8 cellular contexts compared by ENCODE assay signal in the genomic region with DNA sequence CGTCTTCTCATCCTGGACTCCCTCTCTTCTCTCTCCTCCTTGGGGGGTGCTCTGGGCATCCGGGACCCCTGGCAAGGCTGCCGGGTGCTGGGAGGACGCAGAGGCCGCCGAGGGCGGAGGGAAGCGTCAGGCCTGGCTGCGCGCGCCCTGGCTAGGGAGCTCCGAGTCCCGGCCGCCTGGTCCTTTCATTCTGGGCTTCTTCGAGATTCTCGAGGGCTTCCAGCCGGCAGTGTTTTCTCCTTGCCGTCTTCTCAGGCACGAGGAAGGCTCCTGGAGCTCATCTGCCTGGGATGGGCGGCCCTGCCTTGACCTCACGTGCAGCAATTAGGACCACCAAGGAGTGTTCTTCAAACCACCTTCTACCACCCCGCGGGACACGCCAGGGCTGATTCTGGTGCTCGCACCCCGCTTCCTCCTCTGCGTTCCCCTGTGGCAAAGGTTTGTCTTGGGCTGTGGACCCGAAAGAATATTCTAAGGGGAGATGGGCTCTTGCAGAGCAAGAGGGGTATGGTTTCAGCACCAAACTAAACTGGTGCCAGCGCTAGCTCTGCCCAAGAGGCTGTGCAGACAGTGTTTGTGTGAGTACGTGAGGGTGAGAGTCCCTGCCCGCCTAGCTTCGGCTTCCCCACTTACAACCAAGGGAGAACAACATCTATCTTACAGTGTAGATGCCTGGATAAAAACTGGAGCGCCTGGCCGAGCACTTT. TPM values are rescaled to one million over a fixed set of nuclear protein-coding genes. Genes with fewer than 3 reads are reported as not detected.
DNase-seq lines count a peak whose midpoint lies in the region; ATAC-seq and TF ChIP-seq lines count a peak whose summit lies in the region.

No MANE protein-coding gene starts in this region.

- no peak for ATAC-seq in CD4-positive, alpha-beta T cell (ENCODE audit: poor library complexity)
- ATAC-seq in HCT116, result peak; percentile 15
- ATAC-seq in HG03565 (IDR thresholded peaks at IDR 0.05; ENCODE audit: unreplicated experiment), result no peak

- H3K79me2 ChIP-seq in HCT116 (ENCODE audit: insufficient read depth, low read length), result no peaks in the 10 kb centered on the region

- POLR2A ChIA-PET in CD4-positive, alpha-beta T cell (lab: Charles Lee), result interaction anchor here (1.3 to 14.1 kb wide), 4 partner anchors 16 to 59 kb away, joined by 6 to 201 read pairs (median 79); a partner anchor contains a TSS
- POLR2A ChIA-PET in HCT116 (lab: Charles Lee), result interaction anchor here (0.7 kb wide), 1 partner anchor 16 kb away, joined by 8 read pairs; no protein-coding TSS in a partner anchor

- intact Hi-C loops in CD4-positive, alpha-beta T cell (cut with DNase I, micrococcal nuclease), result loop anchor here (2.0 kb wide), 4 partner anchors 29 to 61 kb away; no protein-coding TSS in a partner anchor
- intact Hi-C loops in HCT116 (cut with micrococcal nuclease), result loop anchor here (5.0 kb wide), 1 partner anchor 61 kb away; no protein-coding TSS in a partner anchor

- CTCF ChIA-PET in CD4-positive, alpha-beta T cell (lab: Charles Lee), result interaction anchor here (1.2 to 3.7 kb wide), 4 partner anchors 29 to 61 kb away, joined by 3 to 24 read pairs (median 5); a partner anchor contains a TSS
- CTCF ChIA-PET in HCT116 (lab: Charles Lee), result no interaction called here

- RAD21 ChIA-PET in HCT116 (lab: Charles Lee; ENCODE audit: low non-redundant PET in 1 of 2, low total read pairs in 2 of 2, uncharacterized antibody in 2 of 2, unreplicated experiment in 2 of 2), result interaction anchor here in 1 of 2 experiments (0.9 kb wide), 1 partner anchor 17 kb away, joined by 6 read pairs; no protein-coding TSS in a partner anchor

- peak overlapping the region; percentile 97 for H3K4me2 ChIP-seq in HCT116 (ENCODE audit: low read length)

- H3K27me3 Mint-ChIP-seq in CD4-positive, alpha-beta T cell, result no peaks in the 10 kb centered on the region
- peaks cover 34% of the 10 kb centered on the region for H3K27me3 Mint-ChIP-seq in progenitor cell of endocrine pancreas

- H3K27ac Mint-ChIP-seq in CD4-positive, alpha-beta T cell, result peak overlapping the region; percentile 74
- H3K27ac Mint-ChIP-seq in progenitor cell of endocrine pancreas, result peak overlapping the region; percentile 7

- no peak for TF ChIP-seq POLR2A in HCT116 (IDR thresholded peaks at IDR 0.05; ENCODE audit: borderline replicate concordance, extremely low read depth, insufficient read depth, insufficient read length)

- no peak for DNase-seq in CD4-positive, alpha-beta T cell
- DNase-seq in HCT116 (ENCODE audit: low read depth, low spot score), result no peak
- DNase-seq in glomerular visceral epithelial cell (ENCODE audit: extremely low spot score), result peak; percentile 36
- DNase-seq in progenitor cell of endocrine pancreas (ENCODE audit: low spot score, unreplicated experiment), result peak; percentile 14
- no peak for DNase-seq in KG1 (lab: John Stamatoyannopoulos, UW)
- DNase-seq in cortex of kidney (lab: John Stamatoyannopoulos, UW), result no peak

- peak overlapping the region; percentile 93 for H2AFZ ChIP-seq in HCT116 (ENCODE audit: low read depth, low read length, poor library complexity, severe bottlenecking)

- no peaks in the 10 kb centered on the region for H3K9me3 ChIP-seq in CD4-positive, alpha-beta T cell (ENCODE audit: control insufficient read depth, low read length)
- H3K9me3 ChIP-seq in HCT116 (ENCODE audit: control insufficient read depth in 1 of 2, insufficient read depth in 1 of 2, low read depth in 1 of 2, low read length in 2 of 2), result no peaks in the 10 kb centered on the region

- peak overlapping the region; percentile 88 for H3K4me3 Mint-ChIP-seq in CD4-positive, alpha-beta T cell
- peak overlapping the region; percentile 76 for H3K4me3 Mint-ChIP-seq in progenitor cell of endocrine pancreas (ENCODE audit: low read depth)

- peaks cover 77% of the 10 kb centered on the region for H3K4me1 Mint-ChIP-seq in CD4-positive, alpha-beta T cell (ENCODE audit: low read depth)
- H3K4me1 Mint-ChIP-seq in progenitor cell of endocrine pancreas (ENCODE audit: low read depth), result peaks cover 8% of the 10 kb centered on the region

- H3K36me3 Mint-ChIP-seq in CD4-positive, alpha-beta T cell (ENCODE audit: low read depth), result peaks cover 42% of the 10 kb centered on the region
- H3K36me3 Mint-ChIP-seq in progenitor cell of endocrine pancreas (ENCODE audit: insufficient read depth), result peaks cover 2% of the 10 kb centered on the region

- no peak for TF ChIP-seq RAD21 in HCT116 (IDR thresholded peaks at IDR 0.05; ENCODE audit: low read depth)

- BruUV-seq in HCT116 (replicated peaks; lab: Mats Ljungman, UMichigan), result no TSS peak

- peaks cover 27 to 48% of the 10 kb centered on the region in 2 experiments for H3K4me1 ChIP-seq in HCT116 (ENCODE audit: control insufficient read depth in 1 of 2, insufficient read depth in 2 of 2, low read length in 2 of 2)

- no peak for TF ChIP-seq CTCF in CD4-positive, alpha-beta T cell (IDR thresholded peaks at IDR 0.05)
- no peak for TF ChIP-seq CTCF in HCT116 (IDR thresholded peaks at IDR 0.05 in 2 of 3, conservative IDR thresholded peaks at IDR 0.05 in 1 of 3; ENCODE audit: borderline replicate concordance in 1 of 3, insufficient read depth in 1 of 3, low read depth in 2 of 3, low read length in 2 of 3)
- no peak for TF ChIP-seq CTCF in VCaP (conservative IDR thresholded peaks at IDR 0.05)
- TF ChIP-seq CTCF in progenitor cell of endocrine pancreas (IDR thresholded peaks at IDR 0.05; ENCODE audit: unreplicated experiment), result no peak

- H3K9me2 ChIP-seq in HCT116 (ENCODE audit: insufficient read depth), result no peaks in the 10 kb centered on the region

- H3K4me3 ChIP-seq in HCT116 (replicated peaks in 1 of 2; ENCODE audit: low read depth in 1 of 2, low read length in 2 of 2), result peak overlapping the region; percentile 68 to 86

- H4K20me1 ChIP-seq in HCT116 (ENCODE audit: insufficient read depth), result no peaks in the 10 kb centered on the region

- no peaks in the 10 kb centered on the region for H3K9me3 Mint-ChIP-seq in CD4-positive, alpha-beta T cell
- no peaks in the 10 kb centered on the region for H3K9me3 Mint-ChIP-seq in progenitor cell of endocrine pancreas (ENCODE audit: low read depth)

- no peaks in the 10 kb centered on the region for H3K36me3 ChIP-seq in HCT116 (ENCODE audit: control insufficient read depth in 1 of 2, insufficient read depth in 2 of 2, low read length in 2 of 2)

- H3K27ac ChIP-seq in CD4-positive, alpha-beta T cell (ENCODE audit: low read depth, low read length), result peak overlapping the region; percentile 79
- H3K27ac ChIP-seq in HCT116 (ENCODE audit: low read depth, low read length) (peak overlapping the region; percentile 16; the same call in 1 of the 2 replicates), VCaP (peak overlapping the region; percentile 60; the same call in 1 of the 2 replicates)

- H3K27me3 ChIP-seq in CD4-positive, alpha-beta T cell (ENCODE audit: control insufficient read depth, insufficient read depth, low read length), result no peaks in the 10 kb centered on the region
- no peaks in the 10 kb centered on the region for H3K27me3 ChIP-seq in HCT116 (ENCODE audit: insufficient read depth, low read length)

- H3K9ac ChIP-seq in HCT116 (ENCODE audit: low read length), result peak overlapping the region; percentile 79

TF ChIP-seq in HCT116, 20 proteins besides CTCF, POLR2A, EP300 and RAD21:
- no peak for TF ChIP-seq ZFX (IDR thresholded peaks at IDR 0.05)
- no peak for TF ChIP-seq ZNF274 (IDR thresholded peaks at IDR 0.05; ENCODE audit: low read depth, low read length)
- no peak for TF ChIP-seq JUND (IDR thresholded peaks at IDR 0.05)
- no peak for TF ChIP-seq EZH2 (IDR thresholded peaks at IDR 0.05)
- TF ChIP-seq CBX3 (IDR thresholded peaks at IDR 0.05; ENCODE audit: low read depth), result no peak
- TF ChIP-seq SIN3A (IDR thresholded peaks at IDR 0.05; ENCODE audit: low read depth), result no peak
- TF ChIP-seq, protein P1, sequence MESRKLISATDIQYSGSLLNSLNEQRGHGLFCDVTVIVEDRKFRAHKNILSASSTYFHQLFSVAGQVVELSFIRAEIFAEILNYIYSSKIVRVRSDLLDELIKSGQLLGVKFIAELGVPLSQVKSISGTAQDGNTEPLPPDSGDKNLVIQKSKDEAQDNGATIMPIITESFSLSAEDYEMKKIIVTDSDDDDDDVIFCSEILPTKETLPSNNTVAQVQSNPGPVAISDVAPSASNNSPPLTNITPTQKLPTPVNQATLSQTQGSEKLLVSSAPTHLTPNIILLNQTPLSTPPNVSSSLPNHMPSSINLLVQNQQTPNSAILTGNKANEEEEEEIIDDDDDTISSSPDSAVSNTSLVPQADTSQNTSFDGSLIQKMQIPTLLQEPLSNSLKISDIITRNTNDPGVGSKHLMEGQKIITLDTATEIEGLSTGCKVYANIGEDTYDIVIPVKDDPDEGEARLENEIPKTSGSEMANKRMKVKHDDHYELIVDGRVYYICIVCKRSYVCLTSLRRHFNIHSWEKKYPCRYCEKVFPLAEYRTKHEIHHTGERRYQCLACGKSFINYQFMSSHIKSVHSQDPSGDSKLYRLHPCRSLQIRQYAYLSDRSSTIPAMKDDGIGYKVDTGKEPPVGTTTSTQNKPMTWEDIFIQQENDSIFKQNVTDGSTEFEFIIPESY (IDR thresholded peaks at IDR 0.05; ENCODE audit: extremely low read depth, insufficient replicate concordance, low read length), result no peak
- no peak for TF ChIP-seq POLR2AphosphoS5 (IDR thresholded peaks at IDR 0.05; ENCODE audit: low read depth, low read length)
- TF ChIP-seq EZH2phosphoT487 (IDR thresholded peaks at IDR 0.05; ENCODE audit: borderline replicate concordance), result no peak
- TF ChIP-seq, protein P2, sequence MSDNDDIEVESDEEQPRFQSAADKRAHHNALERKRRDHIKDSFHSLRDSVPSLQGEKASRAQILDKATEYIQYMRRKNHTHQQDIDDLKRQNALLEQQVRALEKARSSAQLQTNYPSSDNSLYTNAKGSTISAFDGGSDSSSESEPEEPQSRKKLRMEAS (IDR thresholded peaks at IDR 0.05), result no peak
- no peak for TF ChIP-seq EGR1 (IDR thresholded peaks at IDR 0.05; ENCODE audit: low read depth)

RNA-seq across cellular contexts. Expression of a gene that starts 36.5 kb away (rescaled TPM):
- total RNA-seq in CD4-positive, alpha-beta T cell, result 100 to 1,000 TPM; 202 to 213 TPM
- total RNA-seq in HCT116 (2021; ENCODE audit: unreplicated experiment) (9.2 TPM), progenitor cell of endocrine pancreas (13.7 and 15.7 TPM in 2 replicates)
- 5.5 and 6.1 TPM in 2 replicates for polyA plus RNA-seq in HCT116 (2012)

Comparison
In these comparisons a context has a peak if more than half of its experiments do, and no peak if none do; other contexts are left out.
1. DNase-seq: peak in glomerular visceral epithelial cell (single experiment) and progenitor cell of endocrine pancreas (single experiment); none in CD4-positive, alpha-beta T cell (0 of 10), HCT116 (single experiment), KG1 (single experiment) and cortex of kidney (single experiment).
2. H3K27ac ChIP-seq: peak in every context shown above with its lines; median percentile 79 in CD4-positive, alpha-beta T cell; 60 in VCaP; 16 in HCT116.
3. RNA of a gene that starts 36.5 kb away (total RNA-seq): 202 to 213 TPM in CD4-positive, alpha-beta T cell; 13.7 to 15.7 TPM in progenitor cell of endocrine pancreas and 9.2 TPM in HCT116 (single experiment); every median in the first group is over 10 times any median in the second.